Comparison of ENCODE assay signal across 1 cellular context in the genomic region with DNA sequence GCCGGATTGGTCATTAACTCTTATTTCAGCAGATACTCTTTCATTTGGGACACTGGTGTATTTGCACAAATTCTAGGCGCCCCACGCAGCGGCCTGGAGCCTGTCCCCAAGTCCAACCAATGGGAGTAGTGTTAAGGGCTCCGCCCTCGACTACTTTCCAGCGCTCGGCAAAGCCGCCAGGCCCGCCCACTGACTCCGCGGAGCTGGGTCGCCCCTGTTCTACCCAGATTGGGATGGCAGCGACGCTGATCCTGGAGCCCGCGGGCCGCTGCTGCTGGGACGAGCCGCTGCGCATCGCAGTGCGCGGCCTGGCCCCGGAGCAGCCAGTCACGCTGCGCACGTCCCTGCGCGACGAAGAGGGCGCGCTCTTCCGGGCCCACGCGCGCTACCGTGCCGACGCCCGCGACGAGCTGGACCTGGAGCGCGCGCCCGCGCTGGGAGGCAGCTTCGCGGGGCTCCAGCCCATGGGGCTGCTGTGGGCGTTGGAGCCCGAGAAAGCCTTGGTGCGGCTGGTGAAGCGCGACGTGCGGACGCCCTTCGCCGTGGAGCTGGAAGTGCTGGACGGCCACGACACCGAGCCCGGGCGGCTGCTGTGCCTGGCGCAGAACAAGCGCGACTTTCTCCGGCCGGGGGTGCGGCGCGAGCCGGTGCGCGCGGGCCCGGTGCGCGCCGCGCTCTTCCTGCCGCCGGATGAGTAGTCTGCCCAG.
A peak's percentile ranks its signal among the peaks of the same experiment; 100 is the strongest.
TF ChIP-seq lines count a peak whose summit lies in the region.

A gene with protein sequence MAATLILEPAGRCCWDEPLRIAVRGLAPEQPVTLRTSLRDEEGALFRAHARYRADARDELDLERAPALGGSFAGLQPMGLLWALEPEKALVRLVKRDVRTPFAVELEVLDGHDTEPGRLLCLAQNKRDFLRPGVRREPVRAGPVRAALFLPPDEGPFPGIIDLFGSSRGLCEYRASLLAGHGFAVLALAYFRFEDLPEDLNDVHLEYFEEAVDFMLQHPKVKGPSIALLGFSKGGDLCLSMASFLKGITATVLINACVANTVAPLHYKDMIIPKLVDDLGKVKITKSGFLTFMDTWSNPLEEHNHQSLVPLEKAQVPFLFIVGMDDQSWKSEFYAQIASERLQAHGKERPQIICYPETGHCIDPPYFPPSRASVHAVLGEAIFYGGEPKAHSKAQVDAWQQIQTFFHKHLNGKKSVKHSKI (plus strand): TSS at position 179 of the 707 bp plus-strand sequence. CDS start 55 bp downstream, at position 234.

TF ChIP-seq in SK-N-SH, 30 proteins besides CTCF, POLR2A, EP300 and RAD21 (continued from another document):
- TF ChIP-seq, protein P1, sequence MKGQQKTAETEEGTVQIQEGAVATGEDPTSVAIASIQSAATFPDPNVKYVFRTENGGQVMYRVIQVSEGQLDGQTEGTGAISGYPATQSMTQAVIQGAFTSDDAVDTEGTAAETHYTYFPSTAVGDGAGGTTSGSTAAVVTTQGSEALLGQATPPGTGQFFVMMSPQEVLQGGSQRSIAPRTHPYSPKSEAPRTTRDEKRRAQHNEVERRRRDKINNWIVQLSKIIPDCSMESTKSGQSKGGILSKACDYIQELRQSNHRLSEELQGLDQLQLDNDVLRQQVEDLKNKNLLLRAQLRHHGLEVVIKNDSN (IDR thresholded peaks at IDR 0.05; ENCODE audit: borderline replicate concordance, low read depth): no peak
- peak; percentile 57 for TF ChIP-seq NRF1 (IDR thresholded peaks at IDR 0.05; ENCODE audit: low read depth, low read length)
- TF ChIP-seq EZH2phosphoT487 (IDR thresholded peaks at IDR 0.05; ENCODE audit: borderline replicate concordance, low read depth): no peak
- no peak for TF ChIP-seq YY1 (IDR thresholded peaks at IDR 0.05; ENCODE audit: low read depth)
- no peak for TF ChIP-seq NFIC (IDR thresholded peaks at IDR 0.05; ENCODE audit: borderline replicate concordance)
- TF ChIP-seq, protein P2, sequence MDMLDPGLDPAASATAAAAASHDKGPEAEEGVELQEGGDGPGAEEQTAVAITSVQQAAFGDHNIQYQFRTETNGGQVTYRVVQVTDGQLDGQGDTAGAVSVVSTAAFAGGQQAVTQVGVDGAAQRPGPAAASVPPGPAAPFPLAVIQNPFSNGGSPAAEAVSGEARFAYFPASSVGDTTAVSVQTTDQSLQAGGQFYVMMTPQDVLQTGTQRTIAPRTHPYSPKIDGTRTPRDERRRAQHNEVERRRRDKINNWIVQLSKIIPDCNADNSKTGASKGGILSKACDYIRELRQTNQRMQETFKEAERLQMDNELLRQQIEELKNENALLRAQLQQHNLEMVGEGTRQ (IDR thresholded peaks at IDR 0.05; ENCODE audit: borderline replicate concordance, low read depth, low read length): no peak
- TF ChIP-seq JUND (IDR thresholded peaks at IDR 0.05): no peak
- TF ChIP-seq, protein P3, sequence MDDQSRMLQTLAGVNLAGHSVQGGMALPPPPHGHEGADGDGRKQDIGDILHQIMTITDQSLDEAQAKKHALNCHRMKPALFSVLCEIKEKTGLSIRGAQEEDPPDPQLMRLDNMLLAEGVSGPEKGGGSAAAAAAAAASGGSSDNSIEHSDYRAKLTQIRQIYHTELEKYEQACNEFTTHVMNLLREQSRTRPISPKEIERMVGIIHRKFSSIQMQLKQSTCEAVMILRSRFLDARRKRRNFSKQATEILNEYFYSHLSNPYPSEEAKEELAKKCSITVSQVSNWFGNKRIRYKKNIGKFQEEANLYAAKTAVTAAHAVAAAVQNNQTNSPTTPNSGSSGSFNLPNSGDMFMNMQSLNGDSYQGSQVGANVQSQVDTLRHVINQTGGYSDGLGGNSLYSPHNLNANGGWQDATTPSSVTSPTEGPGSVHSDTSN (IDR thresholded peaks at IDR 0.05): no peak
- TF ChIP-seq, protein P4, sequence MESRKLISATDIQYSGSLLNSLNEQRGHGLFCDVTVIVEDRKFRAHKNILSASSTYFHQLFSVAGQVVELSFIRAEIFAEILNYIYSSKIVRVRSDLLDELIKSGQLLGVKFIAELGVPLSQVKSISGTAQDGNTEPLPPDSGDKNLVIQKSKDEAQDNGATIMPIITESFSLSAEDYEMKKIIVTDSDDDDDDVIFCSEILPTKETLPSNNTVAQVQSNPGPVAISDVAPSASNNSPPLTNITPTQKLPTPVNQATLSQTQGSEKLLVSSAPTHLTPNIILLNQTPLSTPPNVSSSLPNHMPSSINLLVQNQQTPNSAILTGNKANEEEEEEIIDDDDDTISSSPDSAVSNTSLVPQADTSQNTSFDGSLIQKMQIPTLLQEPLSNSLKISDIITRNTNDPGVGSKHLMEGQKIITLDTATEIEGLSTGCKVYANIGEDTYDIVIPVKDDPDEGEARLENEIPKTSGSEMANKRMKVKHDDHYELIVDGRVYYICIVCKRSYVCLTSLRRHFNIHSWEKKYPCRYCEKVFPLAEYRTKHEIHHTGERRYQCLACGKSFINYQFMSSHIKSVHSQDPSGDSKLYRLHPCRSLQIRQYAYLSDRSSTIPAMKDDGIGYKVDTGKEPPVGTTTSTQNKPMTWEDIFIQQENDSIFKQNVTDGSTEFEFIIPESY (IDR thresholded peaks at IDR 0.05; ENCODE audit: borderline replicate concordance, low read depth): no peak
- TF ChIP-seq GABPA (IDR thresholded peaks at IDR 0.05; ENCODE audit: low read depth): no peak
- TF ChIP-seq RCOR1 (IDR thresholded peaks at IDR 0.05; ENCODE audit: low read length): 0 out of 2 replicates have a peak, but pooled peaks have one; percentile 29
- TF ChIP-seq, protein P5, sequence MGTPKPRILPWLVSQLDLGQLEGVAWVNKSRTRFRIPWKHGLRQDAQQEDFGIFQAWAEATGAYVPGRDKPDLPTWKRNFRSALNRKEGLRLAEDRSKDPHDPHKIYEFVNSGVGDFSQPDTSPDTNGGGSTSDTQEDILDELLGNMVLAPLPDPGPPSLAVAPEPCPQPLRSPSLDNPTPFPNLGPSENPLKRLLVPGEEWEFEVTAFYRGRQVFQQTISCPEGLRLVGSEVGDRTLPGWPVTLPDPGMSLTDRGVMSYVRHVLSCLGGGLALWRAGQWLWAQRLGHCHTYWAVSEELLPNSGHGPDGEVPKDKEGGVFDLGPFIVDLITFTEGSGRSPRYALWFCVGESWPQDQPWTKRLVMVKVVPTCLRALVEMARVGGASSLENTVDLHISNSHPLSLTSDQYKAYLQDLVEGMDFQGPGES (IDR thresholded peaks at IDR 0.05; ENCODE audit: low read depth, low read length): no peak
- TF ChIP-seq FOSL2 (IDR thresholded peaks at IDR 0.05; ENCODE audit: borderline replicate concordance, low read depth): no peak
- TF ChIP-seq MXI1 (IDR thresholded peaks at IDR 0.05; ENCODE audit: low read depth, low read length): peak; percentile 35
- TF ChIP-seq, protein P6, sequence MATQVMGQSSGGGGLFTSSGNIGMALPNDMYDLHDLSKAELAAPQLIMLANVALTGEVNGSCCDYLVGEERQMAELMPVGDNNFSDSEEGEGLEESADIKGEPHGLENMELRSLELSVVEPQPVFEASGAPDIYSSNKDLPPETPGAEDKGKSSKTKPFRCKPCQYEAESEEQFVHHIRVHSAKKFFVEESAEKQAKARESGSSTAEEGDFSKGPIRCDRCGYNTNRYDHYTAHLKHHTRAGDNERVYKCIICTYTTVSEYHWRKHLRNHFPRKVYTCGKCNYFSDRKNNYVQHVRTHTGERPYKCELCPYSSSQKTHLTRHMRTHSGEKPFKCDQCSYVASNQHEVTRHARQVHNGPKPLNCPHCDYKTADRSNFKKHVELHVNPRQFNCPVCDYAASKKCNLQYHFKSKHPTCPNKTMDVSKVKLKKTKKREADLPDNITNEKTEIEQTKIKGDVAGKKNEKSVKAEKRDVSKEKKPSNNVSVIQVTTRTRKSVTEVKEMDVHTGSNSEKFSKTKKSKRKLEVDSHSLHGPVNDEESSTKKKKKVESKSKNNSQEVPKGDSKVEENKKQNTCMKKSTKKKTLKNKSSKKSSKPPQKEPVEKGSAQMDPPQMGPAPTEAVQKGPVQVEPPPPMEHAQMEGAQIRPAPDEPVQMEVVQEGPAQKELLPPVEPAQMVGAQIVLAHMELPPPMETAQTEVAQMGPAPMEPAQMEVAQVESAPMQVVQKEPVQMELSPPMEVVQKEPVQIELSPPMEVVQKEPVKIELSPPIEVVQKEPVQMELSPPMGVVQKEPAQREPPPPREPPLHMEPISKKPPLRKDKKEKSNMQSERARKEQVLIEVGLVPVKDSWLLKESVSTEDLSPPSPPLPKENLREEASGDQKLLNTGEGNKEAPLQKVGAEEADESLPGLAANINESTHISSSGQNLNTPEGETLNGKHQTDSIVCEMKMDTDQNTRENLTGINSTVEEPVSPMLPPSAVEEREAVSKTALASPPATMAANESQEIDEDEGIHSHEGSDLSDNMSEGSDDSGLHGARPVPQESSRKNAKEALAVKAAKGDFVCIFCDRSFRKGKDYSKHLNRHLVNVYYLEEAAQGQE (IDR thresholded peaks at IDR 0.05; ENCODE audit: low read depth, low read length): no peak
- TF ChIP-seq RFX5 (IDR thresholded peaks at IDR 0.05; ENCODE audit: low read length): no peak
- TF ChIP-seq CHD2 (IDR thresholded peaks at IDR 0.05; ENCODE audit: low read length, partially characterized antibody): no peak
- no peak; the same call in 1 of the 2 replicates for TF ChIP-seq ELF1 (IDR thresholded peaks at IDR 0.05)
- TF ChIP-seq, protein P7, sequence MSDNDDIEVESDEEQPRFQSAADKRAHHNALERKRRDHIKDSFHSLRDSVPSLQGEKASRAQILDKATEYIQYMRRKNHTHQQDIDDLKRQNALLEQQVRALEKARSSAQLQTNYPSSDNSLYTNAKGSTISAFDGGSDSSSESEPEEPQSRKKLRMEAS (IDR thresholded peaks at IDR 0.05; ENCODE audit: low read depth): peak; percentile 47; the same call in 1 of the 2 replicates
- no peak for TF ChIP-seq SIN3A (IDR thresholded peaks at IDR 0.05; ENCODE audit: borderline replicate concordance, low read depth, low read length)
- 0 out of 2 replicates have a peak, but pooled peaks have one; percentile 20 for TF ChIP-seq TAF1 (IDR thresholded peaks at IDR 0.05; ENCODE audit: borderline replicate concordance, low read depth, low read length)
